In genomic region chr10:122567056-122567660, GRCh38 we compare ENCODE assay signal across 8 cellular contexts. TPM values are rescaled to one million over a fixed set of nuclear protein-coding genes. Genes with fewer than 3 reads are reported as not detected.
DNase-seq lines count a peak whose midpoint lies in the region; ATAC-seq and TF ChIP-seq lines count a peak whose summit lies in the region.

No MANE protein-coding gene starts in this region.

- H3K4me3 ChIP-seq in gastrocnemius medialis: no peak overlapping the region

- intact Hi-C loops in gastrocnemius medialis (cut with DNase I; ENCODE audit: low total_unique reads): loop anchor here (10.0 kb wide), 1 partner anchor 102 kb away; the partner anchor contains the start of gene HTRA1

- in situ Hi-C loops in SK-MEL-5 (cut with HindIII; ENCODE audit: low pct_unique_long_range_greater_than_20kb, low sequenced_read_pairs) (no loop called here), gastrocnemius medialis (cut with MboI; ENCODE audit: low sequenced_read_pairs in 4 of 4) (loop anchor here (5.0 to 25.0 kb wide), 6 partner anchors 112 to 272 kb away; partner anchors contain the start of gene ARMS2 (in 1 of the 4))

- no peaks in the 10 kb centered on the region for H3K36me3 ChIP-seq in gastrocnemius medialis

- TF ChIP-seq CTCF in GM12874 (IDR thresholded peaks at IDR 0.05; ENCODE audit: insufficient read depth, low read depth, low read length): peak; percentile 87
- TF ChIP-seq CTCF in gastrocnemius medialis (IDR thresholded peaks at IDR 0.05 in 4 of 5, conservative IDR thresholded peaks at IDR 0.05 in 1 of 5): peak in 4 of 5 experiments; percentile 5 to 50 (median 30)

- H3K9me3 ChIP-seq in gastrocnemius medialis: no peaks in the 10 kb centered on the region

- peaks cover 0 to 7% of the 10 kb centered on the region in 2 donors for H3K4me1 ChIP-seq in gastrocnemius medialis

- DNase-seq in 8988T: peak; percentile 32
- peak; percentile 58 for DNase-seq in SK-MEL-5 (ENCODE audit: low read depth, low spot score)
- DNase-seq in erythroblast (lab: John Stamatoyannopoulos, UW): peak; percentile 16 to 48
- DNase-seq in gastrocnemius medialis: no peak
- no peak for DNase-seq in epidermal melanocyte (ENCODE audit: insufficient read length, low spot score)
- DNase-seq in NCI-H2227 (lab: John Stamatoyannopoulos, UW; ENCODE audit: unreplicated experiment): no peak

- ATAC-seq in gastrocnemius medialis (no peak), GM21515 (IDR thresholded peaks at IDR 0.05; ENCODE audit: unreplicated experiment) (no peak)

- peaks cover 0 to 2% (median 0%) of the 10 kb centered on the region in 3 donors for H3K27me3 ChIP-seq in gastrocnemius medialis

- TF ChIP-seq POLR2A in erythroblast (IDR thresholded peaks at IDR 0.05; ENCODE audit: low read length) (no peak), gastrocnemius medialis (IDR thresholded peaks at IDR 0.05) (no peak)

- no peak overlapping the region for H3K27ac ChIP-seq in gastrocnemius medialis

RNA-seq across cellular contexts. Expression of gene DMBT1, which starts 6.6 kb away (rescaled TPM):
- total RNA-seq in SK-MEL-5 (2014; rRNA removed; shearing (Covaris generic)): 0.32 and 0.42 TPM in 2 replicates
- 0.37 and 0.72 TPM in 2 replicates for polyA plus RNA-seq in SK-MEL-5 (2015; cell fraction: cytosol; rRNA removed)
- 0.57 and 1.3 TPM in 2 replicates for polyA plus RNA-seq in SK-MEL-5 (2015; cell fraction: nucleus; rRNA removed)
- under 1 TPM in 1 of 4 donors, not detected in 3; 0.32 TPM for total RNA-seq in gastrocnemius medialis

Comparison
In these comparisons a context has a peak if more than half of its experiments do, and no peak if none do; other contexts are left out.
1. DNase-seq: peak in 8988T (single experiment), SK-MEL-5 (single experiment) and erythroblast (2 of 2); none in gastrocnemius medialis (0 of 2), epidermal melanocyte (single experiment) and NCI-H2227 (single experiment).